ENCODE assay signal across 8 cellular contexts in the genomic region with DNA sequence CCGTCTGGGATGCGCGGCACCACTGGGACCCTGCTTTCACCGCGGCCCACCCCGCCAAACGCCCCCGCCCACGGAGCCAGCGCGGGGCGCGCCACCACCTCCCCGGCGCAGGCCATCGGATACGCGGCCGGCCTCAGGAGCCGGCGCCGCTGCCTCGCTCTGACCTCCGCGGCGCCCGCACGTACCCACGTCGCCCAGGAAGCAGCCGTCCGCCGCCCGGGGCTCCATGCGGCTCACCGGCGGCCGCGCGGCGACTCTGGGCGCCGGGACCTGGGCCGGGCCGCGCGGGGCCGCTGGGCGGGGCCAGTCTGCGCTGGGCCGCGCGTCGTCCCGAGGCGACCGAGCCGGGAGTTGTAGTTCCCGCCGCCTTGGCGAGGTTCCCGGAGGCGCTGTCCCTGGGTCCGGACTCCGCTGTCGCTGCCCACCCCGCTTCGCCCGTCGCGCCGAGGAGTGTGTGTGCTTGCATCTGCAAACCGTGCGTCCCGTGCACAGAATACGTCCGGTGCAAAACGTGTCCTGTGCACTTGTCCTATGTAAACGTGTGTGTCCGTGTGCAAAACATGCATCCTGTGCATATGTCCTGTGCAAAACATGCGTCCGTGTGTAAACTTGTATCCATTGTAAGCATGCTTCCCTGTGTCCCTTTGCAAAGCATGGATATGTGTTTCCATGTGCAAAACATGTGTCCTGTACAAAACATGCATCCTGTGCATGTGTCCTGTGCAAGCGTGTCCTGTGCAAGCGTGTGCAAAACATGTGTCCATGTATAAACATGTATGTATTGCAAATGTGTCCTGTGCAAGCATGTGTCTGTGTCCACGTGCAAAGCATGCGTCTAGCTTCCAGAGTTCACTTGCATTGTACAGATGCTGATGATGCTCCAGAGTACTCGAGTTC. TPM values are rescaled to one million over a fixed set of nuclear protein-coding genes. Genes with fewer than 3 reads are reported as not detected.
DNase-seq lines count a peak whose midpoint lies in the region; ATAC-seq, FAIRE-seq and TF ChIP-seq lines count a peak whose summit lies in the region.

A gene with protein sequence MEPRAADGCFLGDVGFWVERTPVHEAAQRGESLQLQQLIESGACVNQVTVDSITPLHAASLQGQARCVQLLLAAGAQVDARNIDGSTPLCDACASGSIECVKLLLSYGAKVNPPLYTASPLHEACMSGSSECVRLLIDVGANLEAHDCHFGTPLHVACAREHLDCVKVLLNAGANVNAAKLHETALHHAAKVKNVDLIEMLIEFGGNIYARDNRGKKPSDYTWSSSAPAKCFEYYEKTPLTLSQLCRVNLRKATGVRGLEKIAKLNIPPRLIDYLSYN (minus strand): TSS at position 272 of the 897 bp plus-strand sequence. CDS start 44 bp downstream, at position 228.

- H2AFZ ChIP-seq in trophoblast cell (ENCODE audit: insufficient read depth, low read length, poor library complexity): peak within 1 kb of the TSS; percentile 18

- intact Hi-C loops in left ventricle myocardium inferior (cut with micrococcal nuclease): no loop called here

- H2BK120ac ChIP-seq in trophoblast cell (ENCODE audit: insufficient read depth, low read length, poor library complexity): peak within 1 kb of the TSS; percentile 14

- ATAC-seq in HG03175 (IDR thresholded peaks at IDR 0.05; ENCODE audit: unreplicated experiment): peak; percentile 56
- no peak for ATAC-seq in GM18520 (IDR thresholded peaks at IDR 0.05; ENCODE audit: unreplicated experiment)

- H3K27ac ChIP-seq in left ventricle myocardium inferior (replicated peaks) (peak within 1 kb of the TSS; percentile 90), trophoblast cell (ENCODE audit: low read depth, low read length) (no peak within 1 kb of the TSS)

- H3K18ac ChIP-seq in trophoblast cell (ENCODE audit: low read length): no peak within 1 kb of the TSS

- peaks cover 3% of the 10 kb centered on the region for H3K79me1 ChIP-seq in trophoblast cell (ENCODE audit: low read length)

- no peaks in the 10 kb centered on the region for H3K79me2 ChIP-seq in trophoblast cell (ENCODE audit: control insufficient read depth, insufficient read depth, low read length, poor library complexity)

- peak within 1 kb of the TSS; percentile 95 for H3K4me2 ChIP-seq in trophoblast cell (ENCODE audit: low read length)

- H3K27me3 ChIP-seq in left ventricle myocardium inferior (ENCODE audit: low read depth): no peaks in the 10 kb centered on the region
- H3K27me3 ChIP-seq in trophoblast cell (ENCODE audit: insufficient read depth, low read length): no peaks in the 10 kb centered on the region

- FAIRE-seq in RCC 7860 (lab: Jason Lieb, UNC): no peak

- H2BK12ac ChIP-seq in trophoblast cell (ENCODE audit: low read length): no peak within 1 kb of the TSS

- peak within 1 kb of the TSS; percentile 20 for H4K91ac ChIP-seq in trophoblast cell (ENCODE audit: low read depth, low read length)

- peak; percentile 17 for TF ChIP-seq CTCF in left ventricle myocardium inferior (IDR thresholded peaks at IDR 0.05; ENCODE audit: borderline replicate concordance)

- H2AK5ac ChIP-seq in trophoblast cell (ENCODE audit: low read length): no peak within 1 kb of the TSS

- no peak within 1 kb of the TSS for H4K12ac ChIP-seq in trophoblast cell (ENCODE audit: low read depth, low read length)

- peak within 1 kb of the TSS; percentile 0 for H4K8ac ChIP-seq in trophoblast cell (ENCODE audit: low read depth, low read length)

- H3K23ac ChIP-seq in trophoblast cell (ENCODE audit: low read length): peak within 1 kb of the TSS; percentile 13

- WGBS in trophoblast cell (ENCODE audit: extremely low coverage, insufficient coverage, insufficient read length): no CpG with 5 or more reads among the region's 87 CpGs

- no peak within 1 kb of the TSS for H3K4ac ChIP-seq in trophoblast cell (ENCODE audit: low read depth, low read length)

- no peak within 1 kb of the TSS for H2BK5ac ChIP-seq in trophoblast cell (ENCODE audit: low read depth, low read length, poor library complexity)

- peak; percentile 13 to 32 for DNase-seq in activated CD4-positive, alpha-beta T cell treated with anti-CD3 and anti-CD28 coated beads for 24 hours (ENCODE audit: low read depth in 2 of 2)
- no peak for DNase-seq in activated CD4-positive, alpha-beta T cell treated with anti-CD3 and anti-CD28 coated beads for 1 hour
- DNase-seq in RCC 7860 (ENCODE audit: low spot score): peak; percentile 13
- DNase-seq in amygdala (lab: John Stamatoyannopoulos, UW): peak in 45 of 56 donors; percentile 7 to 81 (median 41)
- peak; percentile 81 for DNase-seq in left ventricle myocardium inferior
- peak; percentile 33 to 66 for DNase-seq in trophoblast cell

- peak within 1 kb of the TSS; percentile 89 for H3K4me3 ChIP-seq in left ventricle myocardium inferior
- H3K4me3 ChIP-seq in trophoblast cell (ENCODE audit: low read depth, low read length): peak within 1 kb of the TSS; percentile 92

- H3K4me1 ChIP-seq in left ventricle myocardium inferior (peaks cover 24% of the 10 kb centered on the region), trophoblast cell (ENCODE audit: control insufficient read depth in 1 of 2, insufficient read depth in 2 of 2, low read length in 2 of 2) (peaks cover 4 to 7% of the 10 kb centered on the region in 2 experiments)

- H3K36me3 ChIP-seq in left ventricle myocardium inferior: no peaks in the 10 kb centered on the region
- H3K36me3 ChIP-seq in trophoblast cell (ENCODE audit: control insufficient read depth in 1 of 2, insufficient read depth in 2 of 2, low read length in 2 of 2): no peaks in the 10 kb centered on the region

- H3K9me3 ChIP-seq in left ventricle myocardium inferior (replicated peaks) (no peaks in the 10 kb centered on the region), trophoblast cell (ENCODE audit: insufficient read depth, low read depth, low read length) (no peaks in the 10 kb centered on the region)

- peak within 1 kb of the TSS; percentile 43 for H3K9ac ChIP-seq in trophoblast cell (ENCODE audit: low read length)

- peak within 1 kb of the TSS; percentile 0 for H3K14ac ChIP-seq in trophoblast cell (ENCODE audit: low read length)

RNA-seq across cellular contexts. Expression of the gene that starts here (rescaled TPM):
- 15.6 TPM for total RNA-seq in left ventricle myocardium inferior
- polyA plus RNA-seq in trophoblast cell (2013): 3.3 and 3.7 TPM in 2 replicates
